In the genomic region with DNA sequence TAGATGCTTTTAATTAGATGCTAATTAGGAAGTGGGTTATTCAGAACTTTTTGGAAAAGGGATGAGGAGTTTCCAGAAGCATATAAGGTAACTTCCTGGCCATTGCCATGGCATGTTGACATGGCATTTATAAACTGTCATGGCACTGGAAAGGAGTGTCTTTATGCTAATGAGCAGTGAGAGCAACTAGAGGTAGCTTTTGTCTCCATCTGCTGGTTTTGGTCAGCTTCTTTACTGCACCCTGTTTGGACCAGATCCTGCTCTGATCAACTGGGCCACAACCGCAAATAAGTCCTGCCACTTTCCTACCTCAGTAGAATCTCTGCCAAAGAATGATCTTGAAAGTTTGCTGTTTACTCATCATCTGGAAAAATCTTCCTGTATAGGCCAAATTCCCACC, we compare ENCODE assay signal across 8 cellular contexts.
DNase-seq lines count a peak whose midpoint lies in the region; ATAC-seq, FAIRE-seq and TF ChIP-seq lines count a peak whose summit lies in the region.
"Not testable (repeated sequence)": the region's sequence is repeated elsewhere in the genome, so short reads cannot be mapped to it uniquely, and the experiment has no call there.

No MANE protein-coding gene starts in this region.

- POLR2A ChIA-PET in PC-3 (lab: Charles Lee; ENCODE audit: unreplicated experiment); GM12878 (lab: Charles Lee); naive thymus-derived CD4-positive, alpha-beta T cell (lab: Charles Lee): not testable (repeated sequence)

- H3K27ac ChIP-seq in PC-3 (ENCODE audit: low read length); GM12878 (ENCODE audit: control insufficient read depth, insufficient read depth); left lung; naive thymus-derived CD4-positive, alpha-beta T cell (ENCODE audit: low read depth, low read length); upper lobe of right lung: not testable (repeated sequence)

- SMC1A ChIA-PET in GM12878 (lab: Charles Lee; ENCODE audit: uncharacterized antibody, unreplicated experiment) = not testable (repeated sequence)

- RAD21 ChIA-PET in GM12878 (lab: Charles Lee; ENCODE audit: unreplicated experiment) = not testable (repeated sequence)

- not testable (repeated sequence) for H3F3A ChIP-seq in PC-3 (ENCODE audit: low read length, unreplicated experiment)

- not testable (repeated sequence) for H3K4me3 Mint-ChIP-seq in Calu3 (ENCODE audit: low read depth, unreplicated experiment); naive thymus-derived CD4-positive, alpha-beta T cell

- not testable (repeated sequence) for H2AFZ ChIP-seq in PC-3 (ENCODE audit: low read length); GM12878 (ENCODE audit: control insufficient read depth, low read depth, low read length)

- CTCF ChIA-PET in Calu3 (lab: Charles Lee); PC-3 (lab: Charles Lee); GM12878 (lab: Yijun Ruan, JAX); naive thymus-derived CD4-positive, alpha-beta T cell (lab: Charles Lee): not testable (repeated sequence)

- TF ChIP-seq POLR2A in GM12878 (IDR thresholded peaks at IDR 0.05; ENCODE audit: low read depth, low read length) = not testable (repeated sequence)

- TF ChIP-seq EP300 in GM12878 (IDR thresholded peaks at IDR 0.05; ENCODE audit: borderline replicate concordance in 1 of 2, control insufficient read depth in 1 of 2, low read depth in 2 of 2, low read length in 2 of 2) = not testable (repeated sequence)

- not testable (repeated sequence) for TF ChIP-seq RAD21 in GM12878 (IDR thresholded peaks at IDR 0.05; ENCODE audit: insufficient read depth, low read depth, low read length)

- not testable (repeated sequence) for H3K4me3 ChIP-seq in PC-3 (ENCODE audit: low read length); GM12878; left lung; naive thymus-derived CD4-positive, alpha-beta T cell (ENCODE audit: low read length); upper lobe of right lung

- not testable (repeated sequence) for H3K9ac ChIP-seq in PC-3 (ENCODE audit: low read length); GM12878 (ENCODE audit: control insufficient read depth, insufficient read depth, low read length)

- H3K4me1 ChIP-seq in PC-3 (ENCODE audit: insufficient read depth, low read length); GM12878 (ENCODE audit: control insufficient read depth, insufficient read depth, low read length); left lung; naive thymus-derived CD4-positive, alpha-beta T cell (ENCODE audit: control insufficient read depth in 2 of 2, insufficient read depth in 2 of 2, low read length in 2 of 2); upper lobe of right lung: not testable (repeated sequence)

- peak; percentile 86 for FAIRE-seq in GM12878 (lab: Jason Lieb, UNC)

- intact Hi-C loops in Calu3 (cut with micrococcal nuclease; ENCODE audit: unreplicated experiment); PC-3 (cut with micrococcal nuclease); GM12878 (cut with micrococcal nuclease; ENCODE audit: unreplicated experiment); left lung (cut with DNase I); naive thymus-derived CD4-positive, alpha-beta T cell (cut with micrococcal nuclease); upper lobe of right lung (cut with DNase I): not testable (repeated sequence)

- DNase-seq in Calu3 = peak; percentile 3
- not testable (repeated sequence) for DNase-seq in PC-3; GM12878 (ENCODE audit: low read depth, low spot score); left lung; naive thymus-derived CD4-positive, alpha-beta T cell; upper lobe of right lung

- H3K36me3 ChIP-seq in PC-3 (ENCODE audit: low read depth, low read length); GM12878 (ENCODE audit: control insufficient read depth in 2 of 2, insufficient read depth in 2 of 2, low read length in 1 of 2); left lung; naive thymus-derived CD4-positive, alpha-beta T cell (ENCODE audit: control insufficient read depth in 2 of 3, insufficient read depth in 3 of 3, low read length in 3 of 3); upper lobe of right lung: not testable (repeated sequence)

- H3K4me1 Mint-ChIP-seq in Calu3 (ENCODE audit: low read depth, unreplicated experiment); naive thymus-derived CD4-positive, alpha-beta T cell: not testable (repeated sequence)

- not testable (repeated sequence) for TF ChIP-seq CTCF in Calu3 (IDR thresholded peaks at IDR 0.05; ENCODE audit: unreplicated experiment); PC-3 (conservative IDR thresholded peaks at IDR 0.05; ENCODE audit: low read depth, low read length); GM12878 (IDR thresholded peaks at IDR 0.05 in 2 of 3, conservative IDR thresholded peaks at IDR 0.05 in 1 of 3; ENCODE audit: control insufficient read depth in 2 of 3, extremely low read depth in 1 of 3, insufficient read depth in 1 of 3, low read depth in 3 of 3, low read length in 3 of 3); left lung (IDR thresholded peaks at IDR 0.05); upper lobe of right lung (IDR thresholded peaks at IDR 0.05)

- BruUV-seq in Calu3 (replicated peaks; lab: Mats Ljungman, UMichigan); PC-3 (replicated peaks; lab: Mats Ljungman, UMichigan); GM12878 (replicated peaks; lab: Mats Ljungman, UMichigan): not testable (repeated sequence)

- no CpG with 5 or more reads among the region's 1 CpG for WGBS in GM12878 (ENCODE audit: insufficient coverage, insufficient replicate concordance, low lambda C conversion rate, missing lambda C conversion rate)

- H3K9me3 Mint-ChIP-seq in Calu3 (ENCODE audit: low read depth, unreplicated experiment); naive thymus-derived CD4-positive, alpha-beta T cell: not testable (repeated sequence)

- H3K36me3 Mint-ChIP-seq in Calu3 (ENCODE audit: insufficient read depth, unreplicated experiment); naive thymus-derived CD4-positive, alpha-beta T cell: not testable (repeated sequence)

- in situ Hi-C loops in GM12878 (cut with MboI) = not testable (repeated sequence)

- ATAC-seq in GM21529 (IDR thresholded peaks at IDR 0.05; ENCODE audit: unreplicated experiment) (peak; percentile 56), PC-3 (peak; percentile 59), GM12878 (peak; percentile 89), left lung (peak; percentile 79), upper lobe of right lung (peak; percentile 89)
- ATAC-seq in activated CD4-positive, CD25-positive, alpha-beta regulatory T cell treated with anti-CD3 and anti-CD28 coated beads, Interleukin-2, amount 50 U/mL, for 24 hours = peak; percentile 41 to 63
- peak; percentile 81 for ATAC-seq in naive thymus-derived CD4-positive, alpha-beta T cell

- H4K20me1 ChIP-seq in PC-3 (ENCODE audit: low read length); GM12878 (ENCODE audit: control insufficient read depth, insufficient read depth): not testable (repeated sequence)

- not testable (repeated sequence) for H3K27ac Mint-ChIP-seq in Calu3 (ENCODE audit: unreplicated experiment); naive thymus-derived CD4-positive, alpha-beta T cell

- not testable (repeated sequence) for H3K9me3 ChIP-seq in PC-3 (ENCODE audit: low read length); GM12878 (replicated peaks; ENCODE audit: control insufficient read depth, insufficient read depth, low read length); left lung; naive thymus-derived CD4-positive, alpha-beta T cell (ENCODE audit: control insufficient read depth in 2 of 3, low read length in 3 of 3); upper lobe of right lung

- not testable (repeated sequence) for H3K27me3 Mint-ChIP-seq in Calu3 (ENCODE audit: unreplicated experiment); naive thymus-derived CD4-positive, alpha-beta T cell

- H3K9me2 ChIP-seq in PC-3 (replicated peaks; ENCODE audit: low read length) = not testable (repeated sequence)

- not testable (repeated sequence) for H3K27me3 ChIP-seq in PC-3 (ENCODE audit: low read length); GM12878 (replicated peaks in 1 of 2; ENCODE audit: control insufficient read depth in 2 of 2, insufficient read depth in 2 of 2, low read length in 1 of 2); left lung; naive thymus-derived CD4-positive, alpha-beta T cell (ENCODE audit: control insufficient read depth in 2 of 2, insufficient read depth in 2 of 2, low read length in 2 of 2); upper lobe of right lung

- not testable (repeated sequence) for H3K4me2 ChIP-seq in PC-3 (ENCODE audit: low read length); GM12878 (ENCODE audit: control insufficient read depth, insufficient read depth)

- H3K79me2 ChIP-seq in PC-3 (ENCODE audit: low read length); GM12878 (ENCODE audit: control insufficient read depth, insufficient read depth, low read length): not testable (repeated sequence)
